In genomic region chr5:139681112-139681458, GRCh38 we compare ENCODE assay signal across 24 cellular contexts.
"Had no signal": no experiment of that assay in that cellular context is flagged by ENCODE, and none has a peak within 500 bp of the region (broad histone marks: within the 10 kb centered on the region; RNA-seq: fewer than 3 reads in every experiment).

No MANE protein-coding gene starts in this region.

- H3K36me3 ChIP-seq: colonic mucosa had no signal

- H3K4me3 ChIP-seq: body of pancreas, colonic mucosa, esophagus muscularis mucosa, lung, right lobe of liver, smooth muscle cell, thoracic aorta, upper lobe of right lung had no signal

- H3K4me1 ChIP-seq: colonic mucosa had no signal

- H3K4me2 ChIP-seq: smooth muscle cell had no signal

- H3K27me3 Mint-ChIP-seq: activated CD8-positive, alpha-beta memory T cell treated with anti-CD3 and anti-CD28 coated beads, Interleukin-2, amount 10 ng/mL, durations not matched to agents 7 days and 5 days; activated CD8-positive, alpha-beta T cell treated with anti-CD3 and anti-CD28 coated beads for 36 hours; stimulated activated memory B cell treated with anti-CD40 and anti-IgM and Interleukin-4, amounts not matched to agents 10 μg/mL and 1 μg/mL and 100 μg/mL, for 72 hours had no signal

- H3K4me3 Mint-ChIP-seq: activated CD4-positive, alpha-beta T cell treated with anti-CD3 and anti-CD28 coated beads, Interleukin-2, amount 10 ng/mL, durations not matched to agents 24 days and 14 days; activated CD8-positive, alpha-beta memory T cell treated with anti-CD3 and anti-CD28 coated beads, Interleukin-2, amount 10 ng/mL, durations not matched to agents 7 days and 5 days; activated CD8-positive, alpha-beta T cell treated with anti-CD3 and anti-CD28 coated beads for 36 hours; activated naive CD8-positive, alpha-beta T cell treated with anti-CD3 and anti-CD28 coated beads, Interleukin-2, amount 50 U/mL, for 24 hours; mesothelial cell of epicardium; stimulated activated memory B cell treated with anti-CD40 and anti-IgM and Interleukin-4, amounts not matched to agents 10 μg/mL and 1 μg/mL and 100 μg/mL, for 72 hours; T-helper 1 cell treated with Interleukin-12 subunit alpha and Interleukin-12 subunit beta and Interleukin-4 antibody, amounts not matched to agents 30 μg/mL and 1 μg/mL, for 36 hours had no signal

- H3K9me3 Mint-ChIP-seq: activated CD4-positive, alpha-beta T cell treated with anti-CD3 and anti-CD28 coated beads, Interleukin-2, amount 10 ng/mL, durations not matched to agents 24 days and 14 days; activated CD8-positive, alpha-beta T cell treated with anti-CD3 and anti-CD28 coated beads for 36 hours; activated naive CD8-positive, alpha-beta T cell treated with anti-CD3 and anti-CD28 coated beads, Interleukin-2, amount 50 U/mL, for 24 hours; mesothelial cell of epicardium; natural killer cell; stimulated activated memory B cell treated with anti-CD40 and anti-IgM and Interleukin-4, amounts not matched to agents 10 μg/mL and 1 μg/mL and 100 μg/mL, for 72 hours; T-helper 1 cell treated with Interleukin-12 subunit alpha and Interleukin-12 subunit beta and Interleukin-4 antibody, amounts not matched to agents 30 μg/mL and 1 μg/mL, for 36 hours had no signal

- H3K27ac ChIP-seq: colonic mucosa, esophagus muscularis mucosa, parathyroid adenoma, right lobe of liver, thoracic aorta, upper lobe of right lung had no signal

- ATAC-seq: activated CD8-positive, alpha-beta memory T cell treated with anti-CD3 and anti-CD28 coated beads, Interleukin-2, amount 10 ng/mL, durations not matched to agents 7 days and 5 days; activated CD8-positive, alpha-beta T cell treated with anti-CD3 and anti-CD28 coated beads for 36 hours; activated naive CD8-positive, alpha-beta T cell treated with anti-CD3 and anti-CD28 coated beads, Interleukin-2, amount 50 U/mL, for 24 hours; body of pancreas; natural killer cell; right lobe of liver; stimulated activated memory B cell treated with anti-CD40 and anti-IgM and Interleukin-4, amounts not matched to agents 10 μg/mL and 1 μg/mL and 100 μg/mL, for 72 hours; upper lobe of right lung had no signal

- H3K36me3 Mint-ChIP-seq: activated CD8-positive, alpha-beta memory T cell treated with anti-CD3 and anti-CD28 coated beads, Interleukin-2, amount 10 ng/mL, durations not matched to agents 7 days and 5 days; natural killer cell had no signal

- H3K27ac Mint-ChIP-seq: activated CD4-positive, alpha-beta T cell treated with anti-CD3 and anti-CD28 coated beads, Interleukin-2, amount 10 ng/mL, durations not matched to agents 24 days and 14 days; activated CD8-positive, alpha-beta memory T cell treated with anti-CD3 and anti-CD28 coated beads, Interleukin-2, amount 10 ng/mL, durations not matched to agents 7 days and 5 days; activated CD8-positive, alpha-beta T cell treated with anti-CD3 and anti-CD28 coated beads for 36 hours; activated naive CD8-positive, alpha-beta T cell treated with anti-CD3 and anti-CD28 coated beads, Interleukin-2, amount 50 U/mL, for 24 hours; mesothelial cell of epicardium; stimulated activated memory B cell treated with anti-CD40 and anti-IgM and Interleukin-4, amounts not matched to agents 10 μg/mL and 1 μg/mL and 100 μg/mL, for 72 hours; T-helper 1 cell treated with Interleukin-12 subunit alpha and Interleukin-12 subunit beta and Interleukin-4 antibody, amounts not matched to agents 30 μg/mL and 1 μg/mL, for 36 hours had no signal

- H3K9me3 ChIP-seq: body of pancreas, colonic mucosa, esophagus muscularis mucosa, right lobe of liver, thoracic aorta, upper lobe of right lung had no signal

- H3K27me3 ChIP-seq: body of pancreas, colonic mucosa, esophagus muscularis mucosa, right lobe of liver, upper lobe of right lung had no signal

- DNase-seq: activated CD4-positive, alpha-beta T cell treated with anti-CD3 and anti-CD28 coated beads, Interleukin-2, amount 10 ng/mL, durations not matched to agents 24 days and 14 days; activated CD4-positive, CD25-positive, alpha-beta regulatory T cell; activated CD8-positive, alpha-beta memory T cell treated with anti-CD3 and anti-CD28 coated beads, Interleukin-2, amount 10 ng/mL, durations not matched to agents 7 days and 5 days; activated CD8-positive, alpha-beta T cell treated with anti-CD3 and anti-CD28 coated beads for 36 hours; activated gamma-delta T cell; activated naive CD4-positive, alpha-beta T cell treated with anti-CD3 and anti-CD28 coated beads, Interleukin-2, amount 50 U/mL, for 16 hours; activated naive CD8-positive, alpha-beta T cell treated with anti-CD3 and anti-CD28 coated beads, Interleukin-2, amount 50 U/mL, for 24 hours; activated T-cell treated with anti-CD3 and anti-CD28 coated beads for 4 hours; anterior cingulate cortex; colonic mucosa; natural killer cell; stimulated activated CD4-positive, alpha-beta T cell treated with anti-CD3 and anti-CD28 coated beads, Interleukin-15, amount 100 ng/mL, for 24 hours; T1000; upper lobe of right lung had no signal

- H2AFZ ChIP-seq: parathyroid adenoma had no signal
